In genomic region chr19:6271721-6272410, GRCh38 we compare ENCODE assay signal across 8 cellular contexts. TPM values are rescaled to one million over a fixed set of nuclear protein-coding genes. Genes with fewer than 3 reads are reported as not detected.
A peak's percentile ranks its signal among the peaks of the same experiment; 100 is the strongest.
DNase-seq lines count a peak whose midpoint lies in the region; ATAC-seq, FAIRE-seq and TF ChIP-seq lines count a peak whose summit lies in the region.

No MANE protein-coding gene starts in this region.

- intact Hi-C loops in endothelial cell of umbilical vein (cut with micrococcal nuclease), result loop anchor here (2.0 to 5.0 kb wide), 2 partner anchors 53 to 210 kb away; no protein-coding TSS in a partner anchor
- intact Hi-C loops in mucosa of descending colon (cut with DNase I, micrococcal nuclease), result no loop called here
- intact Hi-C loops in aorta (cut with DNase I), result loop anchor here (5.0 to 10.0 kb wide), 5 partner anchors 35 to 473 kb away; partner anchors contain the start of genes CLPP (in 1 of the 2) and RFX2 (in 1 of the 2)

- TF ChIP-seq CTCF in endothelial cell of umbilical vein (IDR thresholded peaks at IDR 0.05; ENCODE audit: extremely low read depth in 1 of 2, insufficient read depth in 1 of 2, low read depth in 1 of 2, low read length in 2 of 2), result peak in 1 of 2 donors; percentile 24
- TF ChIP-seq CTCF in mucosa of descending colon (IDR thresholded peaks at IDR 0.05), result no peak

- ATAC-seq in mucosa of descending colon (peak; percentile 48), aorta (ENCODE audit: low FRiP score) (peak; percentile 57), GM19328 (IDR thresholded peaks at IDR 0.05; ENCODE audit: unreplicated experiment) (no peak)

- H3K4me3 ChIP-seq in endothelial cell of umbilical vein (replicated peaks in 1 of 3; ENCODE audit: insufficient read depth in 1 of 3, low read depth in 1 of 3, low read length in 3 of 3), result peak overlapping the region in 1 of 3 experiments; percentile 3
- no peak overlapping the region for H3K4me3 ChIP-seq in mucosa of descending colon
- H3K4me3 ChIP-seq in aorta (ENCODE audit: low read length in 2 of 2), result peak overlapping the region in 1 of 2 donors; percentile 12

- TF ChIP-seq POLR2A in endothelial cell of umbilical vein (IDR thresholded peaks at IDR 0.05; ENCODE audit: low read depth, low read length), result no peak

- peak overlapping the region; percentile 63 for H3K4me2 ChIP-seq in endothelial cell of umbilical vein (ENCODE audit: insufficient read depth, low read length)

- peak overlapping the region; percentile 64 for H3K9ac ChIP-seq in endothelial cell of umbilical vein (replicated peaks; ENCODE audit: extremely low read depth, insufficient read depth, low read length)

- peaks cover 59% of the 10 kb centered on the region for H3K4me1 ChIP-seq in endothelial cell of umbilical vein (ENCODE audit: control insufficient read depth, extremely low read depth, insufficient read depth, low read length)
- peaks cover 24% of the 10 kb centered on the region for H3K4me1 ChIP-seq in mucosa of descending colon (ENCODE audit: low read depth)
- H3K4me1 ChIP-seq in aorta (ENCODE audit: control insufficient read depth in 1 of 2, insufficient read depth in 2 of 2, low read length in 2 of 2), result no peaks in the 10 kb centered on the region

- dilution Hi-C loops in endothelial cell of umbilical vein (cut with MboI; ENCODE audit: extremely low pct_ligation_motif_present, low sequenced_read_pairs), result loop anchor here (10.0 kb wide), 1 partner anchor 47 kb away; no protein-coding TSS in a partner anchor

- CTCF ChIA-PET in endothelial cell of umbilical vein (lab: Charles Lee), result interaction anchor here (0.6 to 3.3 kb wide), 11 partner anchors 9 to 436 kb away, joined by 3 to 42 read pairs (median 4); no protein-coding TSS in a partner anchor

- H3K9me1 ChIP-seq in endothelial cell of umbilical vein (replicated peaks; ENCODE audit: control insufficient read depth, extremely low read depth, insufficient read depth, low read length), result no peaks in the 10 kb centered on the region

- no peaks in the 10 kb centered on the region for H4K20me1 ChIP-seq in endothelial cell of umbilical vein (replicated peaks; ENCODE audit: control insufficient read depth, extremely low read depth, insufficient read depth, low read length)

- H3K9me3 ChIP-seq in endothelial cell of umbilical vein (replicated peaks; ENCODE audit: control insufficient read depth, insufficient read depth, low read length) (no peaks in the 10 kb centered on the region), mucosa of descending colon (no peaks in the 10 kb centered on the region), aorta (ENCODE audit: control insufficient read depth, low read length) (no peaks in the 10 kb centered on the region)

- WGBS in aorta, 2 donors, result 3 to 4% methylated on average over 35 of the region's 35 CpGs

- peaks cover 9 to 22% of the 10 kb centered on the region in 2 experiments for H3K36me3 ChIP-seq in endothelial cell of umbilical vein (ENCODE audit: control insufficient read depth in 2 of 2, extremely low read depth in 1 of 2, insufficient read depth in 2 of 2, low read length in 2 of 2)
- H3K36me3 ChIP-seq in mucosa of descending colon (ENCODE audit: low read depth), result no peaks in the 10 kb centered on the region
- peaks cover 0 to 3% of the 10 kb centered on the region in 2 donors for H3K36me3 ChIP-seq in aorta (ENCODE audit: control insufficient read depth in 1 of 2, insufficient read depth in 2 of 2, low read length in 1 of 2)

- POLR2A ChIA-PET in endothelial cell of umbilical vein (lab: Charles Lee), result no interaction called here

- peak; percentile 98 for FAIRE-seq in endothelial cell of umbilical vein (lab: Jason Lieb, UNC)

- no TSS peak for BruUV-seq in endothelial cell of umbilical vein (replicated peaks; lab: Mats Ljungman, UMichigan)

- peak overlapping the region; percentile 90 for H3K27ac ChIP-seq in endothelial cell of umbilical vein (ENCODE audit: insufficient read depth, low read depth, low read length)
- H3K27ac ChIP-seq in aorta (ENCODE audit: low read depth in 1 of 2, low read length in 2 of 2), result peak overlapping the region in 1 of 2 donors; percentile 26

- no peaks in the 10 kb centered on the region for H3K27me3 ChIP-seq in endothelial cell of umbilical vein (ENCODE audit: control insufficient read depth in 2 of 2, insufficient read depth in 2 of 2, low read length in 2 of 2)
- H3K27me3 ChIP-seq in aorta (ENCODE audit: control insufficient read depth in 1 of 2, insufficient read depth in 2 of 2, low read length in 1 of 2), result no peaks in the 10 kb centered on the region

- no peak overlapping the region for H2AFZ ChIP-seq in endothelial cell of umbilical vein (ENCODE audit: low read depth, low read length)

- peaks cover 85% of the 10 kb centered on the region for H3K79me2 ChIP-seq in endothelial cell of umbilical vein (ENCODE audit: control insufficient read depth, insufficient read depth, low read length)

- DNase-seq in AG08396 (ENCODE audit: low spot score) (peak; percentile 84), NCI-H226 (peak; percentile 81), endothelial cell of umbilical vein (ENCODE audit: low read depth, low spot score) (peak; percentile 72), mucosa of descending colon (peak; percentile 54 to 72 (median 68)), aorta (peak; percentile 77 to 93), NCI-H524 treated with DMSO at 0.1 percent for 48 hours (lab: John Stamatoyannopoulos, UW) (no peak), SIG-M5 (lab: John Stamatoyannopoulos, UW) (no peak)

TF ChIP-seq in endothelial cell of umbilical vein, 7 proteins besides CTCF, POLR2A, EP300 and RAD21:
- TF ChIP-seq MYC (IDR thresholded peaks at IDR 0.05; ENCODE audit: low read depth, low read length) (peak; percentile 44), FOS (IDR thresholded peaks at IDR 0.05; ENCODE audit: borderline replicate concordance, insufficient read depth, low read length) (no peak), MAX (IDR thresholded peaks at IDR 0.05; ENCODE audit: insufficient read depth, insufficient read length) (peak; percentile 53), JUN (IDR thresholded peaks at IDR 0.05; ENCODE audit: borderline replicate concordance, insufficient read depth, insufficient read length, low read depth) (no peak)
TF ChIP-seq in endothelial cell of umbilical vein: peak in this region for 2.

RNA-seq across cellular contexts. Expression of gene MLLT1, which starts 7.9 kb away (rescaled TPM):
- total RNA-seq in endothelial cell of umbilical vein (79.2 and 84.8 TPM in 2 replicates), mucosa of descending colon (10 to 100 TPM; 32.5 to 75.3 (median 33.7) TPM), aorta (10 to 100 TPM; 54.8 to 55.5 TPM)
- polyA plus RNA-seq in endothelial cell of umbilical vein (43.9 and 52.9 TPM in 2 replicates), aorta (10 to 100 TPM; 14.9 to 34.3 TPM)
- polyA plus RNA-seq in endothelial cell of umbilical vein (2011; cell fraction: cytosol; rRNA removed), result 32.5 and 45.8 TPM in 2 replicates
- polyA plus RNA-seq in endothelial cell of umbilical vein (2011; cell fraction: nucleus; rRNA removed), result 62.0 and 69.5 TPM in 2 replicates
- 37.9 and 50.9 TPM in 2 replicates for polyA plus RNA-seq in endothelial cell of umbilical vein (2012)
- polyA minus RNA-seq in endothelial cell of umbilical vein, result 34.3 and 51.6 TPM in 2 replicates
- 63.8 TPM for polyA minus RNA-seq in endothelial cell of umbilical vein (2011; cell fraction: cytosol; rRNA and poly(A)+ RNA removed)
- 17.7 and 33.5 TPM in 2 replicates for polyA minus RNA-seq in endothelial cell of umbilical vein (2011; cell fraction: nucleus; rRNA and poly(A)+ RNA removed)

Comparison
In these comparisons a context has a peak if more than half of its experiments do, and no peak if none do; other contexts are left out.
1. DNase-seq: peak in AG08396 (single experiment), NCI-H226 (single experiment), endothelial cell of umbilical vein (single experiment), mucosa of descending colon (3 of 3) and aorta (2 of 2); none in NCI-H524 treated with DMSO at 0.1 percent for 48 hours (single experiment) and SIG-M5 (single experiment).
2. intact Hi-C loops: an anchor here in endothelial cell of umbilical vein (2.0 to 5.0 kb wide) and aorta (5.0 to 10.0 kb wide); none called in mucosa of descending colon.